ENCODE assay signal across 14 cellular contexts in the genomic region with DNA sequence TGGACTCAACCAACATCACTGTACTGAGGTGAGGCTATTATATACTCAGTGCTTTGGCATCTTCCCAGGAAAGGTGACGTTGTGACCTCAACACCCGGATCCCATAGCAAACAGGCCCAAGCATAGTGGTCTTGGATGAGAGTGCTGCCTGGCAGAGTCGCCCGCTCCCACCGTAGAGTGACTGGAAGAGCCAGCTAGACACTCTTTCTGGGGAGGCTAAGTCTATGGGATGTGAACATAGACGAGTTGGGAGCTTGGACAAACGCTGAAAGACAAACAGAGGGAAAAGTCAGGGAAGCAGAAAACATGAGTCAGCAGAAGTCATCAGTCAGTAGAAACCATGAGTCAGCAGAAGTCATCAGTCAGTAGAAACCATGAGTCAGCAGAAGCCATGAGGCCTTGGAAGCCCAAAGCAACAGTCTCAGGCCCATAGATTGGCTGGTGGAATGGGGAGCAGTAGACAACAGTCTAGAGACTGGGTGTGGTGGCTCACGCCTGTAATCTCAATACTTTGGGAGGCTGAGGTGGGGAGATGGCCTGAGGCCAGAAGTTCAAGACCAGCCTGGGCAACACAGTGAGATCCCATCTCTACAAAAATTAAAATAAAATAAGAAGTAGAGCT.
DNase-seq lines count a peak whose midpoint lies in the region; ATAC-seq and TF ChIP-seq lines count a peak whose summit lies in the region.
"Had no signal": no experiment of that assay in that cellular context is flagged by ENCODE, and none has a peak within 500 bp of the region (broad histone marks: within the 10 kb centered on the region; RNA-seq: fewer than 3 reads in every experiment).

No MANE protein-coding gene starts in this region.

- H3K4me2 ChIP-seq in Karpas-422 (ENCODE audit: low read depth, low read length, poor library complexity, severe bottlenecking) = no peak overlapping the region

- no peaks in the 10 kb centered on the region for H3K79me2 ChIP-seq in Karpas-422 (ENCODE audit: low read length)

- H3K4me3 ChIP-seq in cardiac fibroblast (replicated peaks in 1 of 2; ENCODE audit: low read depth in 2 of 2, low read length in 2 of 2) = no peak overlapping the region
- no peak overlapping the region for H3K4me3 ChIP-seq in Karpas-422 (ENCODE audit: low read length)
- H3K4me3 ChIP-seq: BLaER1 treated with 17β-estradiol and CSF1 and Interleukin-3, amounts not matched to agents 10 nM and 100 nM; transverse colon had no signal

- no peak overlapping the region for H2AFZ ChIP-seq in Karpas-422 (ENCODE audit: low read length)

- CTCF ChIA-PET in activated CD4-positive, alpha-beta memory T cell treated with anti-CD3 and anti-CD28 coated beads for 36 hours (lab: Charles Lee) = interaction anchor here (0.6 kb wide), 1 partner anchor 8 kb away, joined by 3 read pairs; no protein-coding TSS in a partner anchor
- CTCF ChIA-PET in activated CD4-positive, alpha-beta memory T cell treated with anti-CD3 and anti-CD28 coated beads, Interleukin-2, amount 10 ng/mL, durations not matched to agents 7 days and 5 days (lab: Charles Lee) = no interaction called here

- H3K9me2 ChIP-seq in Karpas-422 (replicated peaks; ENCODE audit: insufficient read depth, low read length) = no peaks in the 10 kb centered on the region

- no peak overlapping the region for H3K27ac ChIP-seq in Karpas-422 (ENCODE audit: low read length)
- H3K27ac ChIP-seq: transverse colon had no signal

- H3K36me3 ChIP-seq in Karpas-422 (ENCODE audit: insufficient read depth, low read length) = no peaks in the 10 kb centered on the region
- H3K36me3 ChIP-seq: BLaER1 treated with 17β-estradiol and CSF1 and Interleukin-3, amounts not matched to agents 10 nM and 100 nM; transverse colon had no signal

- intact Hi-C loops in activated CD4-positive, alpha-beta memory T cell treated with anti-CD3 and anti-CD28 coated beads for 36 hours (cut with micrococcal nuclease) = no loop called here

- peak overlapping the region; percentile 14 for H3K27ac Mint-ChIP-seq in activated CD4-positive, alpha-beta memory T cell treated with anti-CD3 and anti-CD28 coated beads for 36 hours
- H3K27ac Mint-ChIP-seq in activated CD4-positive, alpha-beta memory T cell treated with anti-CD3 and anti-CD28 coated beads, Interleukin-2, amount 10 ng/mL, durations not matched to agents 7 days and 5 days = no peak overlapping the region
- H3K27ac Mint-ChIP-seq: activated naive CD4-positive, alpha-beta T cell treated with anti-CD3 and anti-CD28 coated beads, Interleukin-2, amount 50 U/mL, for 72 hours had no signal

- no peak overlapping the region for H3K9ac ChIP-seq in Karpas-422 (ENCODE audit: low read length)
- H3K9ac ChIP-seq: BLaER1 treated with 17β-estradiol and CSF1 and Interleukin-3, amounts not matched to agents 10 nM and 100 nM had no signal

- POLR2A ChIA-PET in activated CD4-positive, alpha-beta memory T cell treated with anti-CD3 and anti-CD28 coated beads for 36 hours (lab: Charles Lee) = interaction anchor here (0.5 to 0.6 kb wide), 2 partner anchors 9 to 68 kb away, joined by 3 to 4 read pairs; no protein-coding TSS in a partner anchor
- POLR2A ChIA-PET in activated CD4-positive, alpha-beta memory T cell treated with anti-CD3 and anti-CD28 coated beads, Interleukin-2, amount 10 ng/mL, durations not matched to agents 7 days and 5 days (lab: Charles Lee) = no interaction called here

- TF ChIP-seq CTCF in cardiac fibroblast (IDR thresholded peaks at IDR 0.05; ENCODE audit: low read depth, low read length) = no peak

- peak; percentile 19 for DNase-seq in activated CD4-positive, alpha-beta memory T cell treated with anti-CD3 and anti-CD28 coated beads for 36 hours
- DNase-seq in activated CD4-positive, alpha-beta memory T cell treated with anti-CD3 and anti-CD28 coated beads, Interleukin-2, amount 10 ng/mL, durations not matched to agents 7 days and 5 days = no peak
- DNase-seq in NCI-H460 (ENCODE audit: extremely low read depth, low read depth) (peak; percentile 55), cardiac fibroblast (ENCODE audit: low read depth in 2 of 2) (peak; percentile 52 to 88), renal cortical epithelial cell (ENCODE audit: low read depth) (peak; percentile 88), cortex of kidney (lab: John Stamatoyannopoulos, UW) (no peak), Karpas-422 (no peak)
- DNase-seq: naive thymus-derived CD4-positive, alpha-beta T cell; NCI-H1105; stimulated activated CD4-positive, alpha-beta T cell treated with anti-CD3 and anti-CD28 coated beads, Interleukin-4, amount 100 ng/mL, for 1 hour; transverse colon had no signal

- H3K4me1 Mint-ChIP-seq in activated CD4-positive, alpha-beta memory T cell treated with anti-CD3 and anti-CD28 coated beads for 36 hours (ENCODE audit: low read depth) = peaks cover 3% of the 10 kb centered on the region
- H3K4me1 Mint-ChIP-seq in activated CD4-positive, alpha-beta memory T cell treated with anti-CD3 and anti-CD28 coated beads, Interleukin-2, amount 10 ng/mL, durations not matched to agents 7 days and 5 days = no peaks in the 10 kb centered on the region

- H3K9me3 Mint-ChIP-seq in activated CD4-positive, alpha-beta memory T cell treated with anti-CD3 and anti-CD28 coated beads for 36 hours = peaks cover 13% of the 10 kb centered on the region
- peaks cover 4% of the 10 kb centered on the region for H3K9me3 Mint-ChIP-seq in activated CD4-positive, alpha-beta memory T cell treated with anti-CD3 and anti-CD28 coated beads, Interleukin-2, amount 10 ng/mL, durations not matched to agents 7 days and 5 days

- no peaks in the 10 kb centered on the region for H3K4me1 ChIP-seq in Karpas-422 (ENCODE audit: low read length)
- H3K4me1 ChIP-seq: transverse colon had no signal

- no peak for ATAC-seq in GM19023 (IDR thresholded peaks at IDR 0.05; ENCODE audit: unreplicated experiment)
- ATAC-seq: activated naive CD4-positive, alpha-beta T cell treated with anti-CD3 and anti-CD28 coated beads, Interleukin-2, amount 50 U/mL, for 72 hours; naive thymus-derived CD4-positive, alpha-beta T cell had no signal

- no peak overlapping the region for H3K4me3 Mint-ChIP-seq in activated CD4-positive, alpha-beta memory T cell treated with anti-CD3 and anti-CD28 coated beads for 36 hours
- H3K4me3 Mint-ChIP-seq in activated CD4-positive, alpha-beta memory T cell treated with anti-CD3 and anti-CD28 coated beads, Interleukin-2, amount 10 ng/mL, durations not matched to agents 7 days and 5 days = no peak overlapping the region
- H3K4me3 Mint-ChIP-seq: naive thymus-derived CD4-positive, alpha-beta T cell had no signal

- H3K27me3 ChIP-seq in Karpas-422 (ENCODE audit: low read length) = no peaks in the 10 kb centered on the region
- H3K27me3 ChIP-seq: BLaER1 treated with 17β-estradiol and CSF1 and Interleukin-3, amounts not matched to agents 10 nM and 100 nM; transverse colon had no signal

- no peaks in the 10 kb centered on the region for H4K20me1 ChIP-seq in Karpas-422 (ENCODE audit: insufficient read depth, low read depth, low read length)
- H4K20me1 ChIP-seq: BLaER1 treated with 17β-estradiol and CSF1 and Interleukin-3, amounts not matched to agents 10 nM and 100 nM had no signal

- H3K36me3 Mint-ChIP-seq in activated CD4-positive, alpha-beta memory T cell treated with anti-CD3 and anti-CD28 coated beads for 36 hours = no peaks in the 10 kb centered on the region
- H3K36me3 Mint-ChIP-seq in activated CD4-positive, alpha-beta memory T cell treated with anti-CD3 and anti-CD28 coated beads, Interleukin-2, amount 10 ng/mL, durations not matched to agents 7 days and 5 days (ENCODE audit: low read depth) = no peaks in the 10 kb centered on the region

- no peaks in the 10 kb centered on the region for H3K27me3 Mint-ChIP-seq in activated CD4-positive, alpha-beta memory T cell treated with anti-CD3 and anti-CD28 coated beads for 36 hours
- H3K27me3 Mint-ChIP-seq in activated CD4-positive, alpha-beta memory T cell treated with anti-CD3 and anti-CD28 coated beads, Interleukin-2, amount 10 ng/mL, durations not matched to agents 7 days and 5 days = no peaks in the 10 kb centered on the region
- H3K27me3 Mint-ChIP-seq: naive thymus-derived CD4-positive, alpha-beta T cell had no signal

- no peaks in the 10 kb centered on the region for H3K9me3 ChIP-seq in Karpas-422 (ENCODE audit: low read length)
- H3K9me3 ChIP-seq: transverse colon had no signal

Comparison
In these comparisons a context has a peak if more than half of its experiments do, and no peak if none do; other contexts are left out.
1. DNase-seq: peak in activated CD4-positive, alpha-beta memory T cell treated with anti-CD3 and anti-CD28 coated beads for 36 hours (single experiment), NCI-H460 (single experiment), cardiac fibroblast (2 of 2) and renal cortical epithelial cell (single experiment); none in activated CD4-positive, alpha-beta memory T cell treated with anti-CD3 and anti-CD28 coated beads, Interleukin-2, amount 10 ng/mL, durations not matched to agents 7 days and 5 days (single experiment), cortex of kidney (single experiment) and Karpas-422 (single experiment).